In the genomic region with DNA sequence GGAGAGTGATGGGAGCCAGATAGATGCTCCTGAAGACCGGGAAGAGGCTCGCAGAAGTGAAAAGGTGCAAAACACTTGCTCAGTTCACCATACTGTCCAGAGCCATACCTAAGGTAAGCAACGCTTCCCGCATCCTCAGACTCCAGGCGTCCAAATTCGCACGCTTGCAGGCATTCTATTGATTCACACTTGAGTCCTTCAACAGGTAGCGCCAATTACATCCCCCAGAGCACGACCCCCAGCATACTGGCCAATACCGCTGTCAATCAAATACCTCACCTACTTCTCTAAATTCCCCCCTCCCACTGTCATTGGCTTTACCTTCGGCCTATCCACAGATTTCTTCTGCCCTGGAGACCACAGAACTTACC, we compare ENCODE assay signal across 8 cellular contexts. TPM values are rescaled to one million over a fixed set of nuclear protein-coding genes. Genes with fewer than 3 reads are reported as not detected.
DNase-seq lines count a peak whose midpoint lies in the region; ATAC-seq, FAIRE-seq and TF ChIP-seq lines count a peak whose summit lies in the region.

No MANE protein-coding gene starts in this region.

- TF ChIP-seq CTCF in esophagus muscularis mucosa (IDR thresholded peaks at IDR 0.05) (no peak), upper lobe of right lung (IDR thresholded peaks at IDR 0.05) (no peak)

- TF ChIP-seq POLR2A in esophagus muscularis mucosa (IDR thresholded peaks at IDR 0.05; ENCODE audit: low read depth) = no peak

- H3K4me1 ChIP-seq in esophagus muscularis mucosa (peaks cover 6 to 27% (median 24%) of the 10 kb centered on the region in 4 donors), upper lobe of right lung (peaks cover 9% of the 10 kb centered on the region)

- WGBS in esophagus muscularis mucosa = 15% methylated on average over 11 of the region's 11 CpGs

- peaks cover 0 to 37% (median 0%) of the 10 kb centered on the region in 4 donors for H3K27me3 ChIP-seq in esophagus muscularis mucosa
- peaks cover 50% of the 10 kb centered on the region for H3K27me3 ChIP-seq in upper lobe of right lung

- intact Hi-C loops in esophagus muscularis mucosa (cut with DNase I) (no loop called here), upper lobe of right lung (cut with DNase I) (no loop called here)

- no peak for TF ChIP-seq EP300 in esophagus muscularis mucosa (IDR thresholded peaks at IDR 0.05)

- peak overlapping the region; percentile 58 to 68 (median 60) for H3K4me3 ChIP-seq in esophagus muscularis mucosa
- peak overlapping the region; percentile 47 for H3K4me3 ChIP-seq in skeletal muscle cell (ENCODE audit: low read depth, low read length)
- H3K4me3 ChIP-seq in upper lobe of right lung = no peak overlapping the region

- H3K9me3 ChIP-seq in esophagus muscularis mucosa = no peaks in the 10 kb centered on the region
- H3K9me3 ChIP-seq in upper lobe of right lung = no peaks in the 10 kb centered on the region

- DNase-seq in NCI-H510A treated with DMSO at 0.1 percent for 48 hours (lab: John Stamatoyannopoulos, UW) (peak; percentile 96), NCI-H510A (lab: John Stamatoyannopoulos, UW) (no peak), NCI-H2171 (lab: John Stamatoyannopoulos, UW) (peak; percentile 99), esophagus muscularis mucosa (ENCODE audit: extremely low spot score) (no peak), skeletal muscle cell (ENCODE audit: low read depth) (no peak), upper lobe of right lung (no peak), RCC 7860 (ENCODE audit: low spot score) (no peak)
- DNase-seq in effector CD8-positive, alpha-beta T cell (lab: John Stamatoyannopoulos, UW) = no peak

- H3K36me3 ChIP-seq in esophagus muscularis mucosa (no peaks in the 10 kb centered on the region), upper lobe of right lung (no peaks in the 10 kb centered on the region)

- no peak overlapping the region for H3K27ac ChIP-seq in esophagus muscularis mucosa (replicated peaks in 1 of 4)
- no peak overlapping the region for H3K27ac ChIP-seq in upper lobe of right lung

- FAIRE-seq in RCC 7860 (lab: Jason Lieb, UNC) = no peak

- no peak for ATAC-seq in upper lobe of right lung

RNA-seq across cellular contexts. Expression of a gene that starts 0.4 kb away (rescaled TPM):
- total RNA-seq in esophagus muscularis mucosa (under 1 TPM; 0.29 to 0.99 (median 0.56) TPM), upper lobe of right lung (not detected)

Comparison
In these comparisons a context has a peak if more than half of its experiments do, and no peak if none do; other contexts are left out.
1. DNase-seq: peak in NCI-H510A treated with DMSO at 0.1 percent for 48 hours (single experiment) and NCI-H2171 (single experiment); none in NCI-H510A (single experiment), esophagus muscularis mucosa (single experiment), skeletal muscle cell (single experiment), upper lobe of right lung (single experiment), effector CD8-positive, alpha-beta T cell (single experiment) and RCC 7860 (single experiment).